8 cellular contexts compared by ENCODE assay signal in genomic region chr1:11719313-11720032, GRCh38. TPM values are rescaled to one million over a fixed set of nuclear protein-coding genes. Genes with fewer than 3 reads are reported as not detected.
A peak's percentile ranks its signal among the peaks of the same experiment; 100 is the strongest.
DNase-seq lines count a peak whose midpoint lies in the region; ATAC-seq, FAIRE-seq and TF ChIP-seq lines count a peak whose summit lies in the region.

No MANE protein-coding gene starts in this region.

- no peaks in the 10 kb centered on the region for H3K79me2 ChIP-seq in fibroblast of lung (ENCODE audit: control insufficient read depth, insufficient read depth, low read length)

- no peak overlapping the region for H3K27ac ChIP-seq in fibroblast of lung (ENCODE audit: insufficient read depth, low read length)

- H3K27me3 Mint-ChIP-seq in nephron (ENCODE audit: low read depth), result peaks cover 29% of the 10 kb centered on the region

- peaks cover 5% of the 10 kb centered on the region for H3K27me3 ChIP-seq in fibroblast of lung (ENCODE audit: control insufficient read depth, insufficient read depth, low read length)

- POLR2A ChIA-PET in GM10248 (lab: Yijun Ruan, JAX), result no interaction called here

- peak; percentile 80 for DNase-seq in GM10248 (ENCODE audit: extremely low spot score)
- DNase-seq in HTR-8/SVneo (ENCODE audit: insufficient read length, low spot score), result peak; percentile 41
- peak; percentile 33 for DNase-seq in RCC 7860 (ENCODE audit: low spot score)
- peak; percentile 73 for DNase-seq in activated T-helper 1 cell treated with Interleukin-2 at 50 U/mL for 16 hours (ENCODE audit: low read depth)
- peak; percentile 46 to 72 for DNase-seq in fibroblast of lung (ENCODE audit: low read depth in 2 of 2)
- DNase-seq in stimulated activated naive CD4-positive, alpha-beta T cell (lab: John Stamatoyannopoulos, UW), result peak; percentile 74 to 94 (median 80)

- peak overlapping the region; percentile 65 for H2AFZ ChIP-seq in fibroblast of lung (ENCODE audit: low read length)

- ATAC-seq in GM19324 (IDR thresholded peaks at IDR 0.05; ENCODE audit: low FRiP score, unreplicated experiment), result no peak

- no peak overlapping the region for H3K9ac ChIP-seq in fibroblast of lung (ENCODE audit: insufficient read depth, low read length)

- H3K9me3 Mint-ChIP-seq in nephron, result no peaks in the 10 kb centered on the region

- H3K36me3 ChIP-seq in fibroblast of lung (ENCODE audit: control insufficient read depth, insufficient read depth, low read length), result no peaks in the 10 kb centered on the region

- H3K4me1 ChIP-seq in fibroblast of lung (ENCODE audit: control insufficient read depth, extremely low read depth, insufficient read depth, low read length), result no peaks in the 10 kb centered on the region

- H3K9me3 ChIP-seq in fibroblast of lung (ENCODE audit: control insufficient read depth, insufficient read depth, low read depth, low read length), result no peaks in the 10 kb centered on the region

- H3K27ac Mint-ChIP-seq in nephron, result no peak overlapping the region

- H3K36me3 Mint-ChIP-seq in nephron (ENCODE audit: low read depth), result no peaks in the 10 kb centered on the region

- H4K20me1 ChIP-seq in fibroblast of lung (ENCODE audit: control insufficient read depth, extremely low read depth, insufficient read depth, low read length), result no peaks in the 10 kb centered on the region

- H3K4me2 ChIP-seq in fibroblast of lung (ENCODE audit: extremely low read depth, insufficient read depth, low read length), result peak overlapping the region; percentile 75

- CTCF ChIA-PET in GM10248 (lab: Yijun Ruan, JAX), result interaction anchor here (0.8 to 5.2 kb wide), 26 partner anchors 9 to 751 kb away, joined by 3 to 84 read pairs (median 6); partner anchors contain the start of genes AGTRAP, FBXO44, FBXO6 and MAD2L2

- peak overlapping the region in 3 of 4 experiments; percentile 17 to 42 (median 30) for H3K4me3 ChIP-seq in fibroblast of lung (replicated peaks in 1 of 4; ENCODE audit: control extremely low read depth in 1 of 4, insufficient read depth in 1 of 4, low read depth in 3 of 4, low read length in 4 of 4)

- TF ChIP-seq CTCF in GM10248 (IDR thresholded peaks at IDR 0.05; ENCODE audit: control extremely low read depth, extremely low read depth, low read depth, missing control alignments) (peak; percentile 97), fibroblast of lung (conservative IDR thresholded peaks at IDR 0.05 in 1 of 2, IDR thresholded peaks at IDR 0.05 in 1 of 2; ENCODE audit: low read depth in 1 of 2, low read length in 2 of 2) (peak; percentile 98 to 99), nephron (IDR thresholded peaks at IDR 0.05; ENCODE audit: unreplicated experiment in 3 of 3) (peak; percentile 95 to 99 (median 96))

- H3K4me3 Mint-ChIP-seq in nephron, result peak overlapping the region; percentile 38 to 62 (median 55)

- FAIRE-seq in HTR-8/SVneo (lab: Jason Lieb, UNC) (no peak), RCC 7860 (lab: Jason Lieb, UNC) (no peak)

- H3K4me1 Mint-ChIP-seq in nephron, result no peaks in the 10 kb centered on the region

RNA-seq across cellular contexts. Expression of gene AGTRAP, which starts 16.5 kb away (rescaled TPM):
- total RNA-seq in fibroblast of lung, result 47.3 and 58.8 TPM in 2 replicates
- polyA plus RNA-seq in fibroblast of lung, result 21.0 and 25.5 TPM in 2 replicates
- polyA plus RNA-seq in fibroblast of lung (2012), result 39.2 and 41.6 TPM in 2 replicates
- polyA minus RNA-seq in fibroblast of lung (ENCODE audit: low replicate concordance), result 50.2 and 57.2 TPM in 2 replicates

RNA-seq across cellular contexts. Expression of gene DRAXIN, which starts 28.0 kb away (rescaled TPM):
- 0.50 and 0.51 TPM in 2 replicates for total RNA-seq in fibroblast of lung
- 0.03 and 0.21 TPM in 2 replicates for polyA plus RNA-seq in fibroblast of lung
- polyA plus RNA-seq in fibroblast of lung (2012), result 0.03 and 0.25 TPM in 2 replicates
- polyA minus RNA-seq in fibroblast of lung (ENCODE audit: low replicate concordance), result 0.37 TPM in 1 of 2 replicates, not detected in the other

RNA-seq across cellular contexts. Expression of gene MAD2L2, which starts 38.5 kb away (rescaled TPM):
- 43.4 and 48.9 TPM in 2 replicates for total RNA-seq in fibroblast of lung
- polyA plus RNA-seq in fibroblast of lung, result 35.0 and 59.3 TPM in 2 replicates
- 41.8 and 67.1 TPM in 2 replicates for polyA plus RNA-seq in fibroblast of lung (2012)
- 37.9 and 54.5 TPM in 2 replicates for polyA minus RNA-seq in fibroblast of lung (ENCODE audit: low replicate concordance)

RNA-seq across cellular contexts. Expression of gene C1orf167, which starts 42.5 kb away (rescaled TPM):
- 0.99 and 1.3 TPM in 2 replicates for total RNA-seq in fibroblast of lung
- polyA plus RNA-seq in fibroblast of lung, result 0.28 and 0.39 TPM in 2 replicates
- polyA plus RNA-seq in fibroblast of lung (2012), result 0.38 and 1.5 TPM in 2 replicates
- 0.47 and 0.48 TPM in 2 replicates for polyA minus RNA-seq in fibroblast of lung (ENCODE audit: low replicate concordance)

RNA-seq across cellular contexts. Expression of gene FBXO6, which starts 55.5 kb away (rescaled TPM):
- total RNA-seq in fibroblast of lung, result 7.4 and 11.4 TPM in 2 replicates
- 7.3 and 8.0 TPM in 2 replicates for polyA plus RNA-seq in fibroblast of lung
- polyA plus RNA-seq in fibroblast of lung (2012), result 7.1 and 7.3 TPM in 2 replicates
- 7.8 and 10.4 TPM in 2 replicates for polyA minus RNA-seq in fibroblast of lung (ENCODE audit: low replicate concordance)
